Comparison of ENCODE assay signal across 1 cellular context in genomic region chr13:40585911-40586471, GRCh38.
TF ChIP-seq lines count a peak whose summit lies in the region.

No MANE protein-coding gene starts in this region.

TF ChIP-seq in GM23338, 12 proteins besides CTCF, POLR2A, EP300 and RAD21 (continued from another document):
- TF ChIP-seq, protein P1, sequence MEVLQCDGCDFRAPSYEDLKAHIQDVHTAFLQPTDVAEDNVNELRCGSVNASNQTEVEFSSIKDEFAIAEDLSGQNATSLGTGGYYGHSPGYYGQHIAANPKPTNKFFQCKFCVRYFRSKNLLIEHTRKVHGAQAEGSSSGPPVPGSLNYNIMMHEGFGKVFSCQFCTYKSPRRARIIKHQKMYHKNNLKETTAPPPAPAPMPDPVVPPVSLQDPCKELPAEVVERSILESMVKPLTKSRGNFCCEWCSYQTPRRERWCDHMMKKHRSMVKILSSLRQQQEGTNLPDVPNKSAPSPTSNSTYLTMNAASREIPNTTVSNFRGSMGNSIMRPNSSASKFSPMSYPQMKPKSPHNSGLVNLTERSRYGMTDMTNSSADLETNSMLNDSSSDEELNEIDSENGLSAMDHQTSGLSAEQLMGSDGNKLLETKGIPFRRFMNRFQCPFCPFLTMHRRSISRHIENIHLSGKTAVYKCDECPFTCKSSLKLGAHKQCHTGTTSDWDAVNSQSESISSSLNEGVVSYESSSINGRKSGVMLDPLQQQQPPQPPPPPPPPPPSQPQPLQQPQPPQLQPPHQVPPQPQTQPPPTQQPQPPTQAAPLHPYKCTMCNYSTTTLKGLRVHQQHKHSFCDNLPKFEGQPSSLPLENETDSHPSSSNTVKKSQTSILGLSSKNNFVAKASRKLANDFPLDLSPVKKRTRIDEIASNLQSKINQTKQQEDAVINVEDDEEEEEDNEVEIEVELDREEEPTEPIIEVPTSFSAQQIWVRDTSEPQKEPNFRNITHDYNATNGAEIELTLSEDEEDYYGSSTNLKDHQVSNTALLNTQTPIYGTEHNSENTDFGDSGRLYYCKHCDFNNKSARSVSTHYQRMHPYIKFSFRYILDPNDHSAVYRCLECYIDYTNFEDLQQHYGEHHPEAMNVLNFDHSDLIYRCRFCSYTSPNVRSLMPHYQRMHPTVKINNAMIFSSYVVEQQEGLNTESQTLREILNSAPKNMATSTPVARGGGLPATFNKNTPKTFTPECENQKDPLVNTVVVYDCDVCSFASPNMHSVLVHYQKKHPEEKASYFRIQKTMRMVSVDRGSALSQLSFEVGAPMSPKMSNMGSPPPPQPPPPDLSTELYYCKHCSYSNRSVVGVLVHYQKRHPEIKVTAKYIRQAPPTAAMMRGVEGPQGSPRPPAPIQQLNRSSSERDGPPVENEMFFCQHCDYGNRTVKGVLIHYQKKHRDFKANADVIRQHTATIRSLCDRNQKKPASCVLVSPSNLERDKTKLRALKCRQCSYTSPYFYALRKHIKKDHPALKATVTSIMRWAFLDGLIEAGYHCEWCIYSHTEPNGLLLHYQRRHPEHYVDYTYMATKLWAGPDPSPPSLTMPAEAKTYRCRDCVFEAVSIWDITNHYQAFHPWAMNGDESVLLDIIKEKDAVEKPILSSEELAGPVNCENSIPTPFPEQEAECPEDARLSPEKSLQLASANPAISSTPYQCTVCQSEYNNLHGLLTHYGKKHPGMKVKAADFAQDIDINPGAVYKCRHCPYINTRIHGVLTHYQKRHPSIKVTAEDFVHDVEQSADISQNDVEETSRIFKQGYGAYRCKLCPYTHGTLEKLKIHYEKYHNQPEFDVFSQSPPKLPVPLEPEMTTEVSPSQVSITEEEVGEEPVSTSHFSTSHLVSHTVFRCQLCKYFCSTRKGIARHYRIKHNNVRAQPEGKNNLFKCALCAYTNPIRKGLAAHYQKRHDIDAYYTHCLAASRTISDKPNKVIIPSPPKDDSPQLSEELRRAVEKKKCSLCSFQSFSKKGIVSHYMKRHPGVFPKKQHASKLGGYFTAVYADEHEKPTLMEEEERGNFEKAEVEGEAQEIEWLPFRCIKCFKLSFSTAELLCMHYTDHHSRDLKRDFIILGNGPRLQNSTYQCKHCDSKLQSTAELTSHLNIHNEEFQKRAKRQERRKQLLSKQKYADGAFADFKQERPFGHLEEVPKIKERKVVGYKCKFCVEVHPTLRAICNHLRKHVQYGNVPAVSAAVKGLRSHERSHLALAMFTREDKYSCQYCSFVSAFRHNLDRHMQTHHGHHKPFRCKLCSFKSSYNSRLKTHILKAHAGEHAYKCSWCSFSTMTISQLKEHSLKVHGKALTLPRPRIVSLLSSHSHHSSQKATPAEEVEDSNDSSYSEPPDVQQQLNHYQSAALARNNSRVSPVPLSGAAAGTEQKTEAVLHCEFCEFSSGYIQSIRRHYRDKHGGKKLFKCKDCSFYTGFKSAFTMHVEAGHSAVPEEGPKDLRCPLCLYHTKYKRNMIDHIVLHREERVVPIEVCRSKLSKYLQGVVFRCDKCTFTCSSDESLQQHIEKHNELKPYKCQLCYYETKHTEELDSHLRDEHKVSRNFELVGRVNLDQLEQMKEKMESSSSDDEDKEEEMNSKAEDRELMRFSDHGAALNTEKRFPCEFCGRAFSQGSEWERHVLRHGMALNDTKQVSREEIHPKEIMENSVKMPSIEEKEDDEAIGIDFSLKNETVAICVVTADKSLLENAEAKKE (CRISPR knock-in tag; IDR thresholded peaks at IDR 0.05), result no peak
- TF ChIP-seq ZNF331 (CRISPR knock-in tag; IDR thresholded peaks at IDR 0.05; ENCODE audit: low read depth) (no peak), ZNF114 (CRISPR knock-in tag; IDR thresholded peaks at IDR 0.05) (no peak), NANOG (IDR thresholded peaks at IDR 0.05; ENCODE audit: borderline replicate concordance) (no peak)
